In genomic region chr7:35389636-35390035, GRCh38 we compare ENCODE assay signal across 21 cellular contexts.
"Had no signal": no experiment of that assay in that cellular context is flagged by ENCODE, and none has a peak within 500 bp of the region (broad histone marks: within the 10 kb centered on the region; RNA-seq: fewer than 3 reads in every experiment).

No MANE protein-coding gene starts in this region.

- H3K9me3 Mint-ChIP-seq: activated CD4-positive, alpha-beta memory T cell treated with anti-CD3 and anti-CD28 coated beads for 36 hours; activated CD4-positive, alpha-beta T cell treated with anti-CD3 and anti-CD28 coated beads, Interleukin-2, amount 10 ng/mL, durations not matched to agents 7 days and 5 days; activated naive CD4-positive, alpha-beta T cell treated with anti-CD3 and anti-CD28 coated beads, Interleukin-2, amount 50 U/mL, for 24 hours; activated T-cell treated with anti-CD3 and anti-CD28 coated beads, Interleukin-2, amount 50 U/mL, for 72 hours; activated T-helper 2 cell treated with anti-CD3 and anti-CD28 coated beads, Interferon-gamma antibody, Interleukin-2, Interleukin-4, amounts not matched to agents 10 μg/mL and 5 μg/mL and 100 μg/mL, durations not matched to agents 14 hours and 24 hours and 36 hours had no signal

- H3K36me3 Mint-ChIP-seq: activated CD4-positive, alpha-beta memory T cell treated with anti-CD3 and anti-CD28 coated beads for 36 hours; activated naive CD4-positive, alpha-beta T cell treated with anti-CD3 and anti-CD28 coated beads, Interleukin-2, amount 50 U/mL, for 24 hours had no signal

- DNase-seq: activated CD4-positive, alpha-beta memory T cell treated with anti-CD3 and anti-CD28 coated beads for 36 hours; activated CD4-positive, alpha-beta T cell treated with anti-CD3 and anti-CD28 coated beads, Interleukin-2, amount 10 ng/mL, durations not matched to agents 7 days and 5 days; activated CD4-positive, CD25-positive, alpha-beta regulatory T cell; activated CD8-positive, alpha-beta memory T cell treated with anti-CD3 and anti-CD28 coated beads for 24 hours; activated T-cell treated with anti-CD3 and anti-CD28 coated beads, Interleukin-2, amount 50 U/mL, for 72 hours; body of pancreas; cerebellar nuclear complex; KG1; MM.1S; NCI-H1105 treated with DMSO at 0.1 percent for 48 hours; NCI-H1436 treated with DMSO at 0.1 percent for 48 hours; NCI-H187; NCI-H2081; NCI-H446; NCI-H524; Right ventricle myocardium superior; SJCRH30; SK-N-SH; T-helper 1 cell had no signal

- H3K4me3 Mint-ChIP-seq: activated CD4-positive, alpha-beta memory T cell treated with anti-CD3 and anti-CD28 coated beads for 36 hours; activated CD4-positive, alpha-beta T cell treated with anti-CD3 and anti-CD28 coated beads, Interleukin-2, amount 10 ng/mL, durations not matched to agents 7 days and 5 days; activated naive CD4-positive, alpha-beta T cell treated with anti-CD3 and anti-CD28 coated beads, Interleukin-2, amount 50 U/mL, for 24 hours; activated T-cell treated with anti-CD3 and anti-CD28 coated beads, Interleukin-2, amount 50 U/mL, for 72 hours had no signal

- H3K4me1 Mint-ChIP-seq: activated CD4-positive, alpha-beta T cell treated with anti-CD3 and anti-CD28 coated beads, Interleukin-2, amount 10 ng/mL, durations not matched to agents 7 days and 5 days; activated naive CD4-positive, alpha-beta T cell treated with anti-CD3 and anti-CD28 coated beads, Interleukin-2, amount 50 U/mL, for 24 hours had no signal

- H3K27ac Mint-ChIP-seq: activated CD4-positive, alpha-beta memory T cell treated with anti-CD3 and anti-CD28 coated beads for 36 hours; activated CD4-positive, alpha-beta T cell treated with anti-CD3 and anti-CD28 coated beads, Interleukin-2, amount 10 ng/mL, durations not matched to agents 7 days and 5 days; activated naive CD4-positive, alpha-beta T cell treated with anti-CD3 and anti-CD28 coated beads, Interleukin-2, amount 50 U/mL, for 24 hours; activated T-cell treated with anti-CD3 and anti-CD28 coated beads, Interleukin-2, amount 50 U/mL, for 72 hours; activated T-helper 2 cell treated with anti-CD3 and anti-CD28 coated beads, Interferon-gamma antibody, Interleukin-2, Interleukin-4, amounts not matched to agents 10 μg/mL and 5 μg/mL and 100 μg/mL, durations not matched to agents 14 hours and 24 hours and 36 hours had no signal

- ATAC-seq: activated T-cell treated with anti-CD3 and anti-CD28 coated beads, Interleukin-2, amount 50 U/mL, for 72 hours; body of pancreas had no signal

- H3K27me3 Mint-ChIP-seq: activated CD4-positive, alpha-beta memory T cell treated with anti-CD3 and anti-CD28 coated beads for 36 hours had no signal
